ENCODE assay signal across 27 cellular contexts in the genomic region with DNA sequence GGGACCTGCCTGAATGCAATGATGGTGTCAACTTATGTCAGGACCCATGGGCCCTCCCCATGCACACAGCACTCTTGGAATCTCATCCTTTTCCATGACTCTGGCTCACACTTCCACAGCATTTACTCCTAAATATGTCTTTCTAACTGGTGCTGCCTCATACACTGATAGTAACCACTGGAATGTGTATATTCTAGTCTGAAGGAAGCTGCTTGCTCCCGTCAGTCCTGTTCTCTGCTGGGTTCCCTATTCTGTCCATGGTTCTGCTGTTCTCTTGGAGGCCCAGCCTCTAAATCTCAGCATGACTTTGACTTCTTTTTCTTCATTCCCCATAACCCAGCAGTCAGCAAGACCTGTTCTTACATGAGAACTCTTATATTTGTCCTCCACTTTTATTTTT.
DNase-seq lines count a peak whose midpoint lies in the region; ATAC-seq and TF ChIP-seq lines count a peak whose summit lies in the region.
"Had no signal": no experiment of that assay in that cellular context is flagged by ENCODE, and none has a peak within 500 bp of the region (broad histone marks: within the 10 kb centered on the region; RNA-seq: fewer than 3 reads in every experiment).

No MANE protein-coding gene starts in this region.

- H4K20me1 ChIP-seq in neural progenitor cell (ENCODE audit: low read depth) = no peaks in the 10 kb centered on the region

- H3K36me3 ChIP-seq in breast epithelium = no peaks in the 10 kb centered on the region
- H3K36me3 ChIP-seq in mesendoderm (ENCODE audit: control insufficient read depth, insufficient read depth, low read length) = no peaks in the 10 kb centered on the region
- no peaks in the 10 kb centered on the region for H3K36me3 ChIP-seq in neural progenitor cell
- H3K36me3 ChIP-seq: esophagus squamous epithelium, MG63, stomach had no signal

- no TSS peak for BruUV-seq in MCF 10A (replicated peaks; lab: Mats Ljungman, UMichigan)

- no peak overlapping the region for H4K8ac ChIP-seq in mesendoderm (ENCODE audit: low read depth, low read length)

- no peak overlapping the region for H3K4me3 ChIP-seq in breast epithelium
- no peak overlapping the region for H3K4me3 ChIP-seq in choroid plexus epithelial cell (ENCODE audit: low read depth, low read length)
- H3K4me3 ChIP-seq in mesendoderm (ENCODE audit: low read length) = no peak overlapping the region
- H3K4me3 ChIP-seq in neural progenitor cell = no peak overlapping the region
- H3K4me3 ChIP-seq: esophagus squamous epithelium, MG63, stomach had no signal

- H3K27me3 ChIP-seq in breast epithelium (no peaks in the 10 kb centered on the region), mesendoderm (ENCODE audit: insufficient read depth, low read length, poor library complexity) (no peaks in the 10 kb centered on the region), neural progenitor cell (no peaks in the 10 kb centered on the region)
- H3K27me3 ChIP-seq: esophagus squamous epithelium, MG63, stomach had no signal

- H2AK5ac ChIP-seq in mesendoderm (ENCODE audit: low read length) = no peak overlapping the region

- peak overlapping the region; percentile 74 for H3K27ac Mint-ChIP-seq in MCF 10A (ENCODE audit: low read depth, unreplicated experiment)
- H3K27ac Mint-ChIP-seq in neural progenitor cell = no peak overlapping the region
- H3K27ac Mint-ChIP-seq: activated naive CD8-positive, alpha-beta T cell treated with anti-CD3 and anti-CD28 coated beads, Interleukin-2, amount 50 U/mL, for 24 hours; IgD-negative memory B cell; T-helper 1 cell treated with Interleukin-12 subunit alpha and Interleukin-12 subunit beta and Interleukin-4 antibody, amounts not matched to agents 30 μg/mL and 1 μg/mL, for 36 hours; type B pancreatic cell had no signal

- H3K56ac ChIP-seq in mesendoderm (ENCODE audit: low read length) = no peak overlapping the region

- H2AFZ ChIP-seq in neural progenitor cell (replicated peaks) = no peak overlapping the region

- ATAC-seq in GM21390 (IDR thresholded peaks at IDR 0.05; ENCODE audit: unreplicated experiment) (no peak), HG03108 (IDR thresholded peaks at IDR 0.05; ENCODE audit: unreplicated experiment) (no peak)
- ATAC-seq: activated naive CD8-positive, alpha-beta T cell treated with anti-CD3 and anti-CD28 coated beads, Interleukin-2, amount 50 U/mL, for 24 hours had no signal

- CTCF ChIA-PET in MCF 10A (lab: Yijun Ruan, JAX) = interaction anchor here (0.9 kb wide), 1 partner anchor 14 kb away, joined by 3 read pairs; no protein-coding TSS in a partner anchor

- DNase-seq in MCF 10A (ENCODE audit: unreplicated experiment) = no peak
- DNase-seq in breast epithelium (ENCODE audit: low spot score in 2 of 2) = no peak
- peak; percentile 66 for DNase-seq in choroid plexus epithelial cell (ENCODE audit: low read depth)
- peak; percentile 1 for DNase-seq in mesendoderm
- DNase-seq in neural progenitor cell (ENCODE audit: low spot score) = no peak
- no peak for DNase-seq in amygdala (lab: John Stamatoyannopoulos, UW)
- DNase-seq: activated CD8-positive, alpha-beta memory T cell treated with anti-CD3 and anti-CD28 coated beads, Interleukin-2, amount 50 U/mL, for 4 hours; activated effector memory CD4-positive, alpha-beta T cell treated with Interleukin-2 at 50 U/mL for 16 hours; activated naive CD8-positive, alpha-beta T cell treated with anti-CD3 and anti-CD28 coated beads, Interleukin-2, amount 50 U/mL, for 24 hours; central memory CD4-positive, alpha-beta T cell; effector CD4-positive, alpha-beta T cell; esophagus squamous epithelium; glutamatergic neuron; MG63; NCI-H1436; NCI-H2171 treated with DMSO at 0.1 percent for 48 hours; NCI-H82; nucleus accumbens; OCI-M1; retina; stomach had no signal

- H3K79me2 ChIP-seq in mesendoderm (ENCODE audit: control insufficient read depth, insufficient read depth, low read length) = no peaks in the 10 kb centered on the region
- H3K79me2 ChIP-seq in neural progenitor cell (ENCODE audit: low read depth) = no peaks in the 10 kb centered on the region

- no peak overlapping the region for H4K5ac ChIP-seq in mesendoderm (ENCODE audit: low read length)

- no peak overlapping the region for H3K27ac ChIP-seq in breast epithelium
- H3K27ac ChIP-seq in mesendoderm (ENCODE audit: low read depth, low read length) = no peak overlapping the region
- H3K27ac ChIP-seq in neural progenitor cell = no peak overlapping the region
- H3K27ac ChIP-seq: 22Rv1, stomach had no signal

- no peaks in the 10 kb centered on the region for H3F3A ChIP-seq in neural progenitor cell (ENCODE audit: low read depth)

- H3K4me3 Mint-ChIP-seq in MCF 10A (ENCODE audit: unreplicated experiment) (no peak overlapping the region), neural progenitor cell (no peak overlapping the region)
- H3K4me3 Mint-ChIP-seq: activated naive CD8-positive, alpha-beta T cell treated with anti-CD3 and anti-CD28 coated beads, Interleukin-2, amount 50 U/mL, for 24 hours; IgD-negative memory B cell; T-helper 1 cell treated with Interleukin-12 subunit alpha and Interleukin-12 subunit beta and Interleukin-4 antibody, amounts not matched to agents 30 μg/mL and 1 μg/mL, for 36 hours; type B pancreatic cell had no signal

- no peak overlapping the region for H3K9ac ChIP-seq in mesendoderm (ENCODE audit: low read length)
- H3K9ac ChIP-seq in neural progenitor cell = no peak overlapping the region

- POLR2A ChIA-PET in MCF 10A (lab: Yijun Ruan, JAX) = interaction anchor here (0.6 kb wide), 1 partner anchor 225 kb away, joined by 3 read pairs; no protein-coding TSS in a partner anchor

- H3K4me1 ChIP-seq in breast epithelium = no peaks in the 10 kb centered on the region
- no peaks in the 10 kb centered on the region for H3K4me1 ChIP-seq in mesendoderm (ENCODE audit: control insufficient read depth, low read depth, low read length)
- H3K4me1 ChIP-seq in neural progenitor cell = no peaks in the 10 kb centered on the region

- no peak for TF ChIP-seq POLR2A in breast epithelium (IDR thresholded peaks at IDR 0.05)

- H3K9me3 Mint-ChIP-seq in MCF 10A (ENCODE audit: unreplicated experiment) (no peaks in the 10 kb centered on the region), neural progenitor cell (peaks cover 2% of the 10 kb centered on the region)
- H3K9me3 Mint-ChIP-seq: T-helper 1 cell treated with Interleukin-12 subunit alpha and Interleukin-12 subunit beta and Interleukin-4 antibody, amounts not matched to agents 30 μg/mL and 1 μg/mL, for 36 hours had no signal

- no peak overlapping the region for H3K4ac ChIP-seq in mesendoderm (ENCODE audit: low read depth, low read length)

- intact Hi-C loops in MCF 10A (cut with micrococcal nuclease) (no loop called here), breast epithelium (cut with DNase I; ENCODE audit: low total_unique reads) (no loop called here)

- no peak for TF ChIP-seq CTCF in MCF 10A (IDR thresholded peaks at IDR 0.05; ENCODE audit: unreplicated experiment)
- TF ChIP-seq CTCF in breast epithelium (IDR thresholded peaks at IDR 0.05) = no peak
- no peak for TF ChIP-seq CTCF in choroid plexus epithelial cell (conservative IDR thresholded peaks at IDR 0.05; ENCODE audit: low read depth, low read length)
- TF ChIP-seq CTCF in neural progenitor cell (IDR thresholded peaks at IDR 0.05) = no peak

- no CpG with 5 or more reads among the region's 1 CpG for WGBS in mesendoderm (ENCODE audit: extremely low coverage, insufficient coverage, low lambda C conversion rate)

- H2BK15ac ChIP-seq in mesendoderm (replicated peaks; ENCODE audit: low read depth) = no peak overlapping the region

- H3K79me1 ChIP-seq in mesendoderm (ENCODE audit: low read length) = no peaks in the 10 kb centered on the region

- H3K36me3 Mint-ChIP-seq in MCF 10A (ENCODE audit: insufficient read depth, unreplicated experiment) = no peaks in the 10 kb centered on the region
- no peaks in the 10 kb centered on the region for H3K36me3 Mint-ChIP-seq in neural progenitor cell
- H3K36me3 Mint-ChIP-seq: IgD-negative memory B cell, type B pancreatic cell had no signal

- no peak overlapping the region for H3K4me2 ChIP-seq in mesendoderm (ENCODE audit: low read length)
- no peak overlapping the region for H3K4me2 ChIP-seq in neural progenitor cell

- no peak overlapping the region for H3K23ac ChIP-seq in mesendoderm (ENCODE audit: low read length)

- H3K4me1 Mint-ChIP-seq in MCF 10A (ENCODE audit: insufficient read depth, unreplicated experiment) (peaks cover 18% of the 10 kb centered on the region), neural progenitor cell (peaks cover 4% of the 10 kb centered on the region)
- H3K4me1 Mint-ChIP-seq: activated naive CD8-positive, alpha-beta T cell treated with anti-CD3 and anti-CD28 coated beads, Interleukin-2, amount 50 U/mL, for 24 hours; IgD-negative memory B cell had no signal

- no peak overlapping the region for H2BK5ac ChIP-seq in mesendoderm (ENCODE audit: low read length)

- H3K9me3 ChIP-seq in breast epithelium = no peaks in the 10 kb centered on the region
- no peaks in the 10 kb centered on the region for H3K9me3 ChIP-seq in neural progenitor cell (ENCODE audit: low read depth)
- H3K9me3 ChIP-seq: esophagus squamous epithelium, stomach had no signal

- H2BK120ac ChIP-seq in mesendoderm (ENCODE audit: low read depth, low read length) = no peak overlapping the region

- no peaks in the 10 kb centered on the region for H3K27me3 Mint-ChIP-seq in MCF 10A (ENCODE audit: insufficient read depth, unreplicated experiment)
- no peaks in the 10 kb centered on the region for H3K27me3 Mint-ChIP-seq in neural progenitor cell (ENCODE audit: insufficient read depth, low read depth)
- H3K27me3 Mint-ChIP-seq: activated naive CD8-positive, alpha-beta T cell treated with anti-CD3 and anti-CD28 coated beads, Interleukin-2, amount 50 U/mL, for 24 hours; IgD-negative memory B cell had no signal

- no peak overlapping the region for H3K18ac ChIP-seq in mesendoderm (ENCODE audit: low read length)

Comparison
In these comparisons a context has a peak if more than half of its experiments do, and no peak if none do; other contexts are left out.
1. DNase-seq: peak in choroid plexus epithelial cell (single experiment) and mesendoderm (single experiment); none in MCF 10A (single experiment), breast epithelium (0 of 2), neural progenitor cell (single experiment) and amygdala (0 of 56).